In genomic region chr9:137303893-137304382, GRCh38 we compare ENCODE assay signal across 17 cellular contexts. TPM values are rescaled to one million over a fixed set of nuclear protein-coding genes. Genes with fewer than 3 reads are reported as not detected.
A peak's percentile ranks its signal among the peaks of the same experiment; 100 is the strongest.
DNase-seq lines count a peak whose midpoint lies in the region; ATAC-seq and TF ChIP-seq lines count a peak whose summit lies in the region.
"Had no signal": no experiment of that assay in that cellular context is flagged by ENCODE, and none has a peak within 500 bp of the region (broad histone marks: within the 10 kb centered on the region; RNA-seq: fewer than 3 reads in every experiment).

No MANE protein-coding gene starts in this region.

- peaks cover 54% of the 10 kb centered on the region for H3K4me1 ChIP-seq in A673 (ENCODE audit: insufficient read depth, low read length, poor library complexity, severe bottlenecking)
- H3K4me1 ChIP-seq in endodermal cell (ENCODE audit: control insufficient read depth, insufficient read depth, low read length): peaks cover 3% of the 10 kb centered on the region
- peaks cover 65% of the 10 kb centered on the region for H3K4me1 ChIP-seq in neural progenitor cell
- H3K4me1 ChIP-seq: parathyroid adenoma had no signal

- H3K9me3 ChIP-seq in A673 (ENCODE audit: low read depth, low read length, poor library complexity, severe bottlenecking) (no peaks in the 10 kb centered on the region), endodermal cell (ENCODE audit: control insufficient read depth, low read length) (no peaks in the 10 kb centered on the region), neural progenitor cell (ENCODE audit: low read depth) (no peaks in the 10 kb centered on the region)

- H3K36me3 ChIP-seq in A673 (ENCODE audit: insufficient read depth, low read length, poor library complexity, severe bottlenecking) (no peaks in the 10 kb centered on the region), endodermal cell (ENCODE audit: control insufficient read depth, insufficient read depth, low read length) (no peaks in the 10 kb centered on the region), neural progenitor cell (no peaks in the 10 kb centered on the region)

- TF ChIP-seq CTCF in A673 (conservative IDR thresholded peaks at IDR 0.05; ENCODE audit: low read depth, low read length): no peak
- TF ChIP-seq CTCF in endodermal cell (conservative IDR thresholded peaks at IDR 0.05): no peak
- no peak for TF ChIP-seq CTCF in neural progenitor cell (IDR thresholded peaks at IDR 0.05)
- no peak for TF ChIP-seq CTCF in activated CD8-positive, alpha-beta T cell treated with anti-CD3 and anti-CD28 coated beads for 36 hours (IDR thresholded peaks at IDR 0.05)
- TF ChIP-seq CTCF in GM10266 (IDR thresholded peaks at IDR 0.05; ENCODE audit: control insufficient read depth, insufficient read depth, low read depth, missing control alignments): no peak

- no TSS peak for BruUV-seq in A673 (replicated peaks; lab: Mats Ljungman, UMichigan)

- WGBS in endodermal cell (ENCODE audit: insufficient coverage in 1 of 2, insufficient read length in 1 of 2), 2 experiments: 90 to 92% methylated on average over 17 to 22 of the region's 22 CpGs

- H3K4me2 ChIP-seq in neural progenitor cell: no peak overlapping the region

- no peak overlapping the region for H3K27ac Mint-ChIP-seq in endodermal cell
- peak overlapping the region; percentile 42 for H3K27ac Mint-ChIP-seq in neural progenitor cell
- H3K27ac Mint-ChIP-seq in activated CD8-positive, alpha-beta T cell treated with anti-CD3 and anti-CD28 coated beads for 36 hours: no peak overlapping the region

- H3K9me3 Mint-ChIP-seq in endodermal cell (no peaks in the 10 kb centered on the region), neural progenitor cell (no peaks in the 10 kb centered on the region)
- no peaks in the 10 kb centered on the region for H3K9me3 Mint-ChIP-seq in activated CD8-positive, alpha-beta T cell treated with anti-CD3 and anti-CD28 coated beads for 36 hours

- POLR2A ChIA-PET in A673 (lab: Charles Lee; ENCODE audit: low non-redundant PET): no interaction called here
- POLR2A ChIA-PET in activated CD8-positive, alpha-beta T cell treated with anti-CD3 and anti-CD28 coated beads for 36 hours (lab: Charles Lee): interaction anchor here (1.1 to 1.2 kb wide), 2 partner anchors 83 to 116 kb away, joined by 3 read pairs; partner anchors contain the start of gene ANAPC2

- peaks cover 18% of the 10 kb centered on the region for H3K79me2 ChIP-seq in neural progenitor cell (ENCODE audit: low read depth)
- H3K79me2 ChIP-seq: parathyroid adenoma had no signal

- no peak overlapping the region for H3K4me3 Mint-ChIP-seq in endodermal cell
- peak overlapping the region; percentile 30 for H3K4me3 Mint-ChIP-seq in neural progenitor cell
- no peak overlapping the region for H3K4me3 Mint-ChIP-seq in activated CD8-positive, alpha-beta T cell treated with anti-CD3 and anti-CD28 coated beads for 36 hours

- no peak for ATAC-seq in activated CD8-positive, alpha-beta T cell treated with anti-CD3 and anti-CD28 coated beads for 36 hours

- peak overlapping the region; percentile 70 for H3K27ac ChIP-seq in A673 (ENCODE audit: low read depth, low read length, poor library complexity, severe bottlenecking)
- peak overlapping the region; percentile 98 for H3K27ac ChIP-seq in endodermal cell (ENCODE audit: low read depth, low read length)
- H3K27ac ChIP-seq in neural progenitor cell: no peak overlapping the region

- H3K4me1 Mint-ChIP-seq in endodermal cell: peaks cover 19% of the 10 kb centered on the region
- peaks cover 49% of the 10 kb centered on the region for H3K4me1 Mint-ChIP-seq in neural progenitor cell
- peaks cover 17% of the 10 kb centered on the region for H3K4me1 Mint-ChIP-seq in activated CD8-positive, alpha-beta T cell treated with anti-CD3 and anti-CD28 coated beads for 36 hours (ENCODE audit: low read depth)

- peaks cover 16% of the 10 kb centered on the region for H3K27me3 Mint-ChIP-seq in endodermal cell (ENCODE audit: insufficient read depth)
- peaks cover 6% of the 10 kb centered on the region for H3K27me3 Mint-ChIP-seq in neural progenitor cell (ENCODE audit: insufficient read depth, low read depth)
- peaks cover 9% of the 10 kb centered on the region for H3K27me3 Mint-ChIP-seq in activated CD8-positive, alpha-beta T cell treated with anti-CD3 and anti-CD28 coated beads for 36 hours

- no peak overlapping the region for H2AFZ ChIP-seq in neural progenitor cell (replicated peaks)
- H2AFZ ChIP-seq: parathyroid adenoma had no signal

- H3K36me3 Mint-ChIP-seq in endodermal cell (ENCODE audit: low read depth) (no peaks in the 10 kb centered on the region), neural progenitor cell (peaks cover 3% of the 10 kb centered on the region)
- H3K36me3 Mint-ChIP-seq in activated CD8-positive, alpha-beta T cell treated with anti-CD3 and anti-CD28 coated beads for 36 hours (ENCODE audit: low read depth): no peaks in the 10 kb centered on the region

- intact Hi-C loops in A673 (cut with micrococcal nuclease; ENCODE audit: unreplicated experiment): no loop called here
- intact Hi-C loops in activated CD8-positive, alpha-beta T cell treated with anti-CD3 and anti-CD28 coated beads for 36 hours (cut with micrococcal nuclease): loop anchor here (10.0 kb wide), 1 partner anchor 221 kb away; no protein-coding TSS in a partner anchor

- H3K9ac ChIP-seq in endodermal cell (ENCODE audit: extremely low read depth, low read length, poor library complexity, severe bottlenecking): no peak overlapping the region
- no peak overlapping the region for H3K9ac ChIP-seq in neural progenitor cell
- H3K9ac ChIP-seq: parathyroid adenoma had no signal

- CTCF ChIA-PET in A673 (lab: Charles Lee): no interaction called here
- CTCF ChIA-PET in activated CD8-positive, alpha-beta T cell treated with anti-CD3 and anti-CD28 coated beads for 36 hours (lab: Charles Lee): interaction anchor here (0.9 to 1.0 kb wide), 2 partner anchors 67 to 138 kb away, joined by 3 read pairs; no protein-coding TSS in a partner anchor

- H3K27me3 ChIP-seq in A673 (replicated peaks; ENCODE audit: insufficient read depth, low read depth, low read length, poor library complexity) (no peaks in the 10 kb centered on the region), endodermal cell (ENCODE audit: control insufficient read depth, insufficient read depth, low read length, poor library complexity, severe bottlenecking) (peaks cover 29% of the 10 kb centered on the region), neural progenitor cell (peaks cover 17% of the 10 kb centered on the region)

- no peak overlapping the region for H3K4me3 ChIP-seq in A673 (ENCODE audit: low read depth, low read length, poor library complexity, severe bottlenecking)
- H3K4me3 ChIP-seq in endodermal cell (ENCODE audit: low read length): no peak overlapping the region
- no peak overlapping the region for H3K4me3 ChIP-seq in neural progenitor cell

- no peak for DNase-seq in A673 (ENCODE audit: low spot score)
- DNase-seq in Daoy (ENCODE audit: low read depth): peak; percentile 14
- peak; percentile 53 for DNase-seq in endodermal cell
- DNase-seq in neural progenitor cell (ENCODE audit: low spot score): peak; percentile 25
- DNase-seq in hippocampal formation (lab: John Stamatoyannopoulos, UW): no peak
- DNase-seq in activated CD8-positive, alpha-beta T cell treated with anti-CD3 and anti-CD28 coated beads for 36 hours: no peak
- DNase-seq in NCI-H1092 (lab: John Stamatoyannopoulos, UW): no peak
- no peak for DNase-seq in GM10266 (ENCODE audit: extremely low spot score)
- DNase-seq: foreskin melanocyte; IMR-90; NCI-H1436; NCI-H510A; stimulated activated CD4-positive, alpha-beta T cell treated with anti-CD3 and anti-CD28 coated beads, Interleukin-2, amount 100 ng/mL, for 24 hours; stimulated activated naive CD4-positive, alpha-beta T cell treated with Interleukin-2 at 50 U/mL for 16 hours had no signal

- peaks cover 50% of the 10 kb centered on the region for H3F3A ChIP-seq in neural progenitor cell (ENCODE audit: low read depth)

- H4K20me1 ChIP-seq in neural progenitor cell (ENCODE audit: low read depth): peaks cover 33% of the 10 kb centered on the region

RNA-seq across cellular contexts. Expression of gene NRARP, which starts 1.9 kb away (rescaled TPM):
- total RNA-seq in A673 (2021) (7.4 and 8.9 TPM in 2 replicates), endodermal cell (10 to 100 TPM; 12.1 to 12.9 TPM), neural progenitor cell (ENCODE audit: low replicate concordance) (20.7 and 25.2 TPM in 2 replicates)
- 3.5 and 10.0 TPM in 2 replicates for total RNA-seq in Daoy (2014; rRNA removed; shearing (Covaris generic))
- polyA plus RNA-seq in endodermal cell (2013, experiment 1 of 2): 59.0 TPM
- polyA plus RNA-seq in endodermal cell (2013, experiment 2 of 2): 52.6 TPM
- total RNA-seq in activated CD8-positive, alpha-beta T cell treated with anti-CD3 and anti-CD28 coated beads for 36 hours: 1 to 10 TPM; 3.3 to 4.4 TPM
- total RNA-seq: IMR-90 had no signal

RNA-seq across cellular contexts. Expression of gene TOR4A, which starts 26.4 kb away (rescaled TPM):
- total RNA-seq in A673 (2021): 0.82 and 1.4 TPM in 2 replicates
- total RNA-seq in Daoy (2014; rRNA removed; shearing (Covaris generic)): 13.4 and 18.7 TPM in 2 replicates
- total RNA-seq in endodermal cell: 10 to 100 TPM; 14.2 to 18.9 TPM
- 4.6 TPM for polyA plus RNA-seq in endodermal cell (2013, experiment 1 of 2)
- polyA plus RNA-seq in endodermal cell (2013, experiment 2 of 2): 5.1 TPM
- total RNA-seq in neural progenitor cell (ENCODE audit: low replicate concordance): 0.39 and 2.8 TPM in 2 replicates
- total RNA-seq in activated CD8-positive, alpha-beta T cell treated with anti-CD3 and anti-CD28 coated beads for 36 hours: 1 to 10 TPM; 2.9 to 3.0 TPM

RNA-seq across cellular contexts. Expression of gene NELFB, which starts 48.8 kb away (rescaled TPM):
- total RNA-seq in A673 (2021): 72.6 and 78.1 TPM in 2 replicates
- total RNA-seq in Daoy (2014; rRNA removed; shearing (Covaris generic)): 62.2 and 74.7 TPM in 2 replicates
- total RNA-seq in endodermal cell: 10 to 100 TPM; 73.3 to 86.6 TPM
- 56.8 TPM for polyA plus RNA-seq in endodermal cell (2013, experiment 1 of 2)
- polyA plus RNA-seq in endodermal cell (2013, experiment 2 of 2): 55.1 TPM
- total RNA-seq in neural progenitor cell (ENCODE audit: low replicate concordance): 35.2 and 76.1 TPM in 2 replicates
- 10 to 100 TPM; 50.9 to 54.3 TPM for total RNA-seq in activated CD8-positive, alpha-beta T cell treated with anti-CD3 and anti-CD28 coated beads for 36 hours

RNA-seq across cellular contexts. Expression of gene STPG3, which starts 52.9 kb away (rescaled TPM):
- 0.35 TPM in 1 of 2 replicates, not detected in the other for total RNA-seq in A673 (2021)
- not detected in 2 replicates for total RNA-seq in Daoy (2014; rRNA removed; shearing (Covaris generic))
- total RNA-seq in endodermal cell: not detected
- not detected for polyA plus RNA-seq in endodermal cell (2013, experiment 1 of 2)
- not detected for polyA plus RNA-seq in endodermal cell (2013, experiment 2 of 2)
- not detected in 2 replicates for total RNA-seq in neural progenitor cell (ENCODE audit: low replicate concordance)
- total RNA-seq in activated CD8-positive, alpha-beta T cell treated with anti-CD3 and anti-CD28 coated beads for 36 hours: not detected
- total RNA-seq: dermis microvascular lymphatic vessel endothelial cell, IMR-90, RPMI7951 had no signal
- polyA plus RNA-seq: IMR-90 had no signal

Comparison
In these comparisons a context has a peak if more than half of its experiments do, and no peak if none do; other contexts are left out.
1. DNase-seq: peak in Daoy (single experiment), endodermal cell (single experiment) and neural progenitor cell (single experiment); none in A673 (single experiment), hippocampal formation (0 of 2), activated CD8-positive, alpha-beta T cell treated with anti-CD3 and anti-CD28 coated beads for 36 hours (single experiment), NCI-H1092 (single experiment) and GM10266 (single experiment).